Comparison of ENCODE assay signal across 9 cellular contexts in the genomic region with DNA sequence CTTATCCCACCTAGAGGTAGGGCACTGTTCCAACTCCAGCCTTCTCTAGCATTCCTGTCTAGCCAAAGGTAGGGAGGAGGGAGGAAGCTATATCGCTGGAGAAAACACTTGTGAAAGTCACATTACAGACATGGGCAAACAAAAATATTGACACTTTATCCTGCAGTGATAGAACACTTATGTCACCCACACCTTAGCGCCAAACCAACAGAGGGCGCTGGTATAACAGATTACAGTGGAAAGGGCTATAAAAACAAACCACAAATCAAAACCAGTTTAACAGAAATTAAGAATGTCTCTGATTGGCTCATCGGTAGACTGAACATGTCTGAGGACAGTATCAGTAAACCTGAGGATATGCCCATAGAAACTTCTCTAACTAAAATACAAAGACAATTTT.
DNase-seq lines count a peak whose midpoint lies in the region; ATAC-seq, FAIRE-seq and TF ChIP-seq lines count a peak whose summit lies in the region.
"Had no signal": no experiment of that assay in that cellular context is flagged by ENCODE, and none has a peak within 500 bp of the region (broad histone marks: within the 10 kb centered on the region; RNA-seq: fewer than 3 reads in every experiment).

No MANE protein-coding gene starts in this region.

- H3K9me1 ChIP-seq in endothelial cell of umbilical vein (replicated peaks; ENCODE audit: control insufficient read depth, extremely low read depth, insufficient read depth, low read length), result no peaks in the 10 kb centered on the region

- H3K4me2 ChIP-seq in endothelial cell of umbilical vein (ENCODE audit: insufficient read depth, low read length), result no peak overlapping the region

- H3K4me1 ChIP-seq in A673 (ENCODE audit: insufficient read depth, low read length, poor library complexity, severe bottlenecking) (no peaks in the 10 kb centered on the region), endothelial cell of umbilical vein (ENCODE audit: control insufficient read depth, extremely low read depth, insufficient read depth, low read length) (no peaks in the 10 kb centered on the region), heart left ventricle (no peaks in the 10 kb centered on the region)
- H3K4me1 ChIP-seq: SJCRH30 had no signal

- no peaks in the 10 kb centered on the region for H3K27me3 Mint-ChIP-seq in activated T-cell treated with anti-CD3 and anti-CD28 coated beads, Interleukin-2, amount 50 U/mL, for 4 hours (ENCODE audit: low read depth)

- no peak for FAIRE-seq in endothelial cell of umbilical vein (lab: Jason Lieb, UNC)

- H3K27ac ChIP-seq in A673 (ENCODE audit: low read depth, low read length, poor library complexity, severe bottlenecking) (no peak overlapping the region), endothelial cell of umbilical vein (ENCODE audit: insufficient read depth, low read depth, low read length) (no peak overlapping the region), heart left ventricle (no peak overlapping the region)
- H3K27ac ChIP-seq: SJCRH30 had no signal

- H3K79me2 ChIP-seq in endothelial cell of umbilical vein (ENCODE audit: control insufficient read depth, insufficient read depth, low read length), result no peaks in the 10 kb centered on the region

- peak; percentile 51 for DNase-seq in A673 (ENCODE audit: low spot score)
- peak; percentile 2 for DNase-seq in NCI-H345 treated with DMSO at 0.1 percent for 48 hours (lab: John Stamatoyannopoulos, UW; ENCODE audit: unreplicated experiment)
- peak; percentile 6 for DNase-seq in endothelial cell of umbilical vein (ENCODE audit: low read depth, low spot score)
- DNase-seq in superior temporal gyrus (ENCODE audit: extremely low spot score), result no peak
- DNase-seq in heart left ventricle, result no peak
- DNase-seq in activated T-cell treated with anti-CD3 and anti-CD28 coated beads, Interleukin-2, amount 50 U/mL, for 4 hours, result no peak

- intact Hi-C loops in A673 (cut with micrococcal nuclease; ENCODE audit: unreplicated experiment) (loop anchor here (5.0 kb wide), 1 partner anchor 268 kb away; no protein-coding TSS in a partner anchor), endothelial cell of umbilical vein (cut with micrococcal nuclease) (loop anchor here (10.0 kb wide), 1 partner anchor 180 kb away; no protein-coding TSS in a partner anchor), heart left ventricle (cut with DNase I) (no loop called here)

- H3K9ac ChIP-seq in endothelial cell of umbilical vein (replicated peaks; ENCODE audit: extremely low read depth, insufficient read depth, low read length), result no peak overlapping the region

- H2AFZ ChIP-seq in endothelial cell of umbilical vein (ENCODE audit: low read depth, low read length), result peak overlapping the region; percentile 30

- H4K20me1 ChIP-seq in endothelial cell of umbilical vein (replicated peaks; ENCODE audit: control insufficient read depth, extremely low read depth, insufficient read depth, low read length), result no peaks in the 10 kb centered on the region

- H3K9me3 Mint-ChIP-seq in activated T-cell treated with anti-CD3 and anti-CD28 coated beads, Interleukin-2, amount 50 U/mL, for 4 hours, result peaks cover 3% of the 10 kb centered on the region

- POLR2A ChIA-PET in A673 (lab: Charles Lee; ENCODE audit: low non-redundant PET) (no interaction called here), endothelial cell of umbilical vein (lab: Charles Lee) (no interaction called here)

- CTCF ChIA-PET in A673 (lab: Charles Lee) (no interaction called here), endothelial cell of umbilical vein (lab: Charles Lee) (no interaction called here)

- H3K36me3 ChIP-seq in A673 (ENCODE audit: insufficient read depth, low read length, poor library complexity, severe bottlenecking) (no peaks in the 10 kb centered on the region), endothelial cell of umbilical vein (ENCODE audit: control insufficient read depth in 2 of 2, extremely low read depth in 1 of 2, insufficient read depth in 2 of 2, low read length in 2 of 2) (no peaks in the 10 kb centered on the region), heart left ventricle (no peaks in the 10 kb centered on the region)
- H3K36me3 ChIP-seq: SJCRH30 had no signal

- TF ChIP-seq POLR2A in endothelial cell of umbilical vein (IDR thresholded peaks at IDR 0.05; ENCODE audit: low read depth, low read length) (no peak), heart left ventricle (IDR thresholded peaks at IDR 0.05) (no peak)

- ATAC-seq in GM18858 (IDR thresholded peaks at IDR 0.05; ENCODE audit: unreplicated experiment), result peak; percentile 69
- no peak for ATAC-seq in HG03139 (IDR thresholded peaks at IDR 0.05; ENCODE audit: unreplicated experiment)
- ATAC-seq in heart left ventricle, result no peak
- ATAC-seq in activated T-cell treated with anti-CD3 and anti-CD28 coated beads, Interleukin-2, amount 50 U/mL, for 4 hours, result no peak

- dilution Hi-C loops in endothelial cell of umbilical vein (cut with MboI; ENCODE audit: extremely low pct_ligation_motif_present, low sequenced_read_pairs), result no loop called here

- H3K4me3 Mint-ChIP-seq in activated T-cell treated with anti-CD3 and anti-CD28 coated beads, Interleukin-2, amount 50 U/mL, for 4 hours, result no peak overlapping the region

- TF ChIP-seq CTCF in A673 (conservative IDR thresholded peaks at IDR 0.05; ENCODE audit: low read depth, low read length) (peak; percentile 62), endothelial cell of umbilical vein (IDR thresholded peaks at IDR 0.05; ENCODE audit: extremely low read depth in 1 of 2, insufficient read depth in 1 of 2, low read depth in 1 of 2, low read length in 2 of 2) (peak; percentile 13 to 34), heart left ventricle (IDR thresholded peaks at IDR 0.05) (no peak)

- BruUV-seq in A673 (replicated peaks; lab: Mats Ljungman, UMichigan), result no TSS peak
- BruUV-seq in endothelial cell of umbilical vein (replicated peaks; lab: Mats Ljungman, UMichigan), result no TSS peak

- H3K36me3 Mint-ChIP-seq in activated T-cell treated with anti-CD3 and anti-CD28 coated beads, Interleukin-2, amount 50 U/mL, for 4 hours (ENCODE audit: insufficient read depth), result no peaks in the 10 kb centered on the region

- H3K9me3 ChIP-seq in A673 (ENCODE audit: low read depth, low read length, poor library complexity, severe bottlenecking) (no peaks in the 10 kb centered on the region), endothelial cell of umbilical vein (replicated peaks; ENCODE audit: control insufficient read depth, insufficient read depth, low read length) (no peaks in the 10 kb centered on the region), heart left ventricle (peaks cover 0 to 9% (median 0%) of the 10 kb centered on the region in 12 donors)
- H3K9me3 ChIP-seq: SJCRH30 had no signal

- no peaks in the 10 kb centered on the region for H3K4me1 Mint-ChIP-seq in activated T-cell treated with anti-CD3 and anti-CD28 coated beads, Interleukin-2, amount 50 U/mL, for 4 hours (ENCODE audit: low read depth)

- 36 to 48% (median 41%) methylated on average over 4 of the region's 4 CpGs for WGBS in heart left ventricle, 4 donors

- no peak overlapping the region for H3K4me3 ChIP-seq in A673 (ENCODE audit: low read depth, low read length, poor library complexity, severe bottlenecking)
- H3K4me3 ChIP-seq in endothelial cell of umbilical vein (replicated peaks in 1 of 3; ENCODE audit: insufficient read depth in 1 of 3, low read depth in 1 of 3, low read length in 3 of 3), result no peak overlapping the region
- H3K4me3 ChIP-seq in heart left ventricle, result no peak overlapping the region
- H3K4me3 ChIP-seq: SJCRH30 had no signal

- H3K27me3 ChIP-seq in A673 (replicated peaks; ENCODE audit: insufficient read depth, low read depth, low read length, poor library complexity), result no peaks in the 10 kb centered on the region
- H3K27me3 ChIP-seq in endothelial cell of umbilical vein (ENCODE audit: control insufficient read depth in 2 of 2, insufficient read depth in 2 of 2, low read length in 2 of 2), result no peaks in the 10 kb centered on the region
- no peaks in the 10 kb centered on the region for H3K27me3 ChIP-seq in heart left ventricle
- H3K27me3 ChIP-seq: SJCRH30 had no signal

TF ChIP-seq in endothelial cell of umbilical vein, 7 proteins besides CTCF, POLR2A, EP300 and RAD21:
- TF ChIP-seq FOS (IDR thresholded peaks at IDR 0.05; ENCODE audit: borderline replicate concordance, insufficient read depth, low read length) (no peak), POLR2AphosphoS5 (IDR thresholded peaks at IDR 0.05; ENCODE audit: insufficient read depth, low read depth, low read length) (no peak), MYC (IDR thresholded peaks at IDR 0.05; ENCODE audit: low read depth, low read length) (no peak), EZH2 (IDR thresholded peaks at IDR 0.05; ENCODE audit: borderline replicate concordance, low read depth, low read length, severe bottlenecking) (no peak), JUN (IDR thresholded peaks at IDR 0.05; ENCODE audit: borderline replicate concordance, insufficient read depth, insufficient read length, low read depth) (no peak), GATA2 (IDR thresholded peaks at IDR 0.05; ENCODE audit: insufficient read depth, insufficient read length, low read depth, low read length) (no peak)
- TF ChIP-seq, protein P1, sequence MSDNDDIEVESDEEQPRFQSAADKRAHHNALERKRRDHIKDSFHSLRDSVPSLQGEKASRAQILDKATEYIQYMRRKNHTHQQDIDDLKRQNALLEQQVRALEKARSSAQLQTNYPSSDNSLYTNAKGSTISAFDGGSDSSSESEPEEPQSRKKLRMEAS (IDR thresholded peaks at IDR 0.05; ENCODE audit: insufficient read depth, insufficient read length), result no peak

Comparison
In these comparisons a context has a peak if more than half of its experiments do, and no peak if none do; other contexts are left out.
1. DNase-seq: peak in A673 (single experiment), NCI-H345 treated with DMSO at 0.1 percent for 48 hours (single experiment) and endothelial cell of umbilical vein (single experiment); none in superior temporal gyrus (single experiment), heart left ventricle (0 of 5) and activated T-cell treated with anti-CD3 and anti-CD28 coated beads, Interleukin-2, amount 50 U/mL, for 4 hours (single experiment).
2. CTCF ChIP-seq: peak in A673 (single experiment) and endothelial cell of umbilical vein (2 of 2); none in heart left ventricle (0 of 12).
3. intact Hi-C loops: an anchor here in A673 (5.0 kb wide) and endothelial cell of umbilical vein (10.0 kb wide); none called in heart left ventricle.